In genomic region chr7:131026297-131027003, GRCh38 we compare ENCODE assay signal across 8 cellular contexts.
DNase-seq lines count a peak whose midpoint lies in the region; ATAC-seq and FAIRE-seq lines count a peak whose summit lies in the region.
"Had no signal": no experiment of that assay in that cellular context is flagged by ENCODE, and none has a peak within 500 bp of the region (broad histone marks: within the 10 kb centered on the region; RNA-seq: fewer than 3 reads in every experiment).

No MANE protein-coding gene starts in this region.

- H3K27ac Mint-ChIP-seq in activated T-helper 2 cell treated with anti-CD3 and anti-CD28 coated beads, Interferon-gamma antibody, Interleukin-2, Interleukin-4, amounts not matched to agents 10 μg/mL and 5 μg/mL and 100 μg/mL, durations not matched to agents 14 hours and 24 hours and 36 hours = peak overlapping the region; percentile 84
- H3K27ac Mint-ChIP-seq in naive thymus-derived CD8-positive, alpha-beta T cell = peak overlapping the region in 7 of 10 donors; percentile 7 to 89 (median 58)

- H3K4me1 Mint-ChIP-seq in activated T-helper 2 cell treated with anti-CD3 and anti-CD28 coated beads, Interferon-gamma antibody, Interleukin-2, Interleukin-4, amounts not matched to agents 10 μg/mL and 5 μg/mL and 100 μg/mL, durations not matched to agents 14 hours and 24 hours and 36 hours (ENCODE audit: low read depth) = peaks cover 64% of the 10 kb centered on the region
- peaks cover 42 to 88% (median 83%) of the 10 kb centered on the region in 4 donors for H3K4me1 Mint-ChIP-seq in naive thymus-derived CD8-positive, alpha-beta T cell

- H3K9me3 Mint-ChIP-seq in activated T-helper 2 cell treated with anti-CD3 and anti-CD28 coated beads, Interferon-gamma antibody, Interleukin-2, Interleukin-4, amounts not matched to agents 10 μg/mL and 5 μg/mL and 100 μg/mL, durations not matched to agents 14 hours and 24 hours and 36 hours = peaks cover 16% of the 10 kb centered on the region
- no peaks in the 10 kb centered on the region for H3K9me3 Mint-ChIP-seq in naive thymus-derived CD8-positive, alpha-beta T cell

- no peak overlapping the region for H3K4me3 Mint-ChIP-seq in activated T-helper 2 cell treated with anti-CD3 and anti-CD28 coated beads, Interferon-gamma antibody, Interleukin-2, Interleukin-4, amounts not matched to agents 10 μg/mL and 5 μg/mL and 100 μg/mL, durations not matched to agents 14 hours and 24 hours and 36 hours (ENCODE audit: low read depth)
- H3K4me3 Mint-ChIP-seq in naive thymus-derived CD8-positive, alpha-beta T cell = peak overlapping the region in 5 of 10 donors; percentile 33 to 57 (median 48)

- no peak for FAIRE-seq in RCC 7860 (lab: Jason Lieb, UNC)
- FAIRE-seq: endometrium had no signal

- intact Hi-C loops in activated T-helper 2 cell treated with anti-CD3 and anti-CD28 coated beads, Interferon-gamma antibody, Interleukin-2, Interleukin-4, amounts not matched to agents 10 μg/mL and 5 μg/mL and 100 μg/mL, durations not matched to agents 14 hours and 24 hours and 36 hours (cut with micrococcal nuclease) = loop anchor here (1.0 kb wide), 1 partner anchor 31 kb away; no protein-coding TSS in a partner anchor

- POLR2A ChIA-PET in naive thymus-derived CD8-positive, alpha-beta T cell (lab: Charles Lee) = no interaction called here

- ATAC-seq in GM18868 (IDR thresholded peaks at IDR 0.05; ENCODE audit: unreplicated experiment) (peak; percentile 53), HG03108 (IDR thresholded peaks at IDR 0.05; ENCODE audit: unreplicated experiment) (peak; percentile 36)
- no peak for ATAC-seq in naive thymus-derived CD8-positive, alpha-beta T cell

- DNase-seq in activated T-helper 2 cell treated with anti-CD3 and anti-CD28 coated beads, Interferon-gamma antibody, Interleukin-2, Interleukin-4, amounts not matched to agents 10 μg/mL and 5 μg/mL and 100 μg/mL, durations not matched to agents 14 hours and 24 hours and 36 hours (ENCODE audit: low spot score) = no peak
- DNase-seq in naive thymus-derived CD8-positive, alpha-beta T cell = no peak
- no peak for DNase-seq in middle frontal gyrus (ENCODE audit: extremely low spot score, low spot score)
- DNase-seq in RCC 7860 (ENCODE audit: low spot score) = no peak
- no peak for DNase-seq in HuH-7.5 (ENCODE audit: low spot score)

- H3K27me3 Mint-ChIP-seq in activated T-helper 2 cell treated with anti-CD3 and anti-CD28 coated beads, Interferon-gamma antibody, Interleukin-2, Interleukin-4, amounts not matched to agents 10 μg/mL and 5 μg/mL and 100 μg/mL, durations not matched to agents 14 hours and 24 hours and 36 hours (ENCODE audit: low read depth) = no peaks in the 10 kb centered on the region
- no peaks in the 10 kb centered on the region for H3K27me3 Mint-ChIP-seq in naive thymus-derived CD8-positive, alpha-beta T cell

- H3K36me3 Mint-ChIP-seq in activated T-helper 2 cell treated with anti-CD3 and anti-CD28 coated beads, Interferon-gamma antibody, Interleukin-2, Interleukin-4, amounts not matched to agents 10 μg/mL and 5 μg/mL and 100 μg/mL, durations not matched to agents 14 hours and 24 hours and 36 hours (ENCODE audit: low read depth) = peaks cover 59% of the 10 kb centered on the region
- peaks cover 0 to 25% (median 7%) of the 10 kb centered on the region in 3 donors for H3K36me3 Mint-ChIP-seq in naive thymus-derived CD8-positive, alpha-beta T cell

Comparison
In these comparisons a context has a peak if more than half of its experiments do, and no peak if none do; other contexts are left out.
1. ATAC-seq: peak in GM18868 (single experiment) and HG03108 (single experiment); none in naive thymus-derived CD8-positive, alpha-beta T cell (0 of 2).